Comparison of ENCODE assay signal across 11 cellular contexts in the genomic region with DNA sequence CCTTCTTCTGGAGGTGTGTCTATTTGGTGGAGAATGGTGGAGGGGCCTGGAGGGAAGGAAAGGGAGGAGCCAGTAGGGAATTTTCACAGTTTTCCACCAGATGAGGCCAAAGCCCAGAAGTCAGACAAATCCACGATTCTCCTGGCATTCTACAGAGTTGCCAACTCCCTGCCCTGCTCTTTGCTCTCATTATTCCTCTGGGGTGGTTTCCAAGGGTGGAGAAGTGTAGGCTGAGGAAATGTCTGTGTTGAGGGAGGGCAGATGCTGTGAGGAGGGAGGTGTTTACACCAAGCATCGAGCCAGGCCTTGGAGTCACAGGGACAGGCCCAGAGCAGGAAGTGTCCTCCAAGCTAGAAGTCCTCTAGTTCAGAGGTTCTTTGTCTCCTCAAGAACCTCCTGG.
A peak's percentile ranks its signal among the peaks of the same experiment; 100 is the strongest.
DNase-seq lines count a peak whose midpoint lies in the region; ATAC-seq and TF ChIP-seq lines count a peak whose summit lies in the region.
"Had no signal": no experiment of that assay in that cellular context is flagged by ENCODE, and none has a peak within 500 bp of the region (broad histone marks: within the 10 kb centered on the region; RNA-seq: fewer than 3 reads in every experiment).

No MANE protein-coding gene starts in this region.

- CTCF ChIA-PET in SK-N-SH (lab: Yijun Ruan, JAX): interaction anchor here (0.8 to 7.6 kb wide), 27 partner anchors 10 to 575 kb away, joined by 3 to 235 read pairs (median 6); a partner anchor contains a TSS

- POLR2A ChIA-PET in SK-N-SH (lab: Yijun Ruan, JAX): no interaction called here

- TF ChIP-seq EP300 in SK-N-SH (IDR thresholded peaks at IDR 0.05; ENCODE audit: borderline replicate concordance in 1 of 2, low read depth in 1 of 2, low read length in 1 of 2): no peak
- no peak for TF ChIP-seq EP300 in upper lobe of left lung (IDR thresholded peaks at IDR 0.05)

- H3F3A ChIP-seq in SK-N-SH (replicated peaks; ENCODE audit: insufficient read depth): no peaks in the 10 kb centered on the region

- ATAC-seq in SK-N-SH treated with all-trans-retinoic acid at 6 μM for 48 hours (no peak), mucosa of descending colon (peak; percentile 90), upper lobe of left lung (ENCODE audit: low FRiP score in 2 of 2) (peak; percentile 4 to 57), GM19397 (IDR thresholded peaks at IDR 0.05; ENCODE audit: unreplicated experiment) (no peak)

- H4K20me1 ChIP-seq in SK-N-SH (ENCODE audit: insufficient read depth): no peaks in the 10 kb centered on the region

- intact Hi-C loops in mucosa of descending colon (cut with DNase I, micrococcal nuclease): loop anchor here (5.0 to 10.0 kb wide), 3 partner anchors 157 to 278 kb away; no protein-coding TSS in a partner anchor

- no peaks in the 10 kb centered on the region for H3K9me2 ChIP-seq in SK-N-SH

- no peaks in the 10 kb centered on the region for H3K27me3 ChIP-seq in SK-N-SH (ENCODE audit: insufficient read depth)
- no peaks in the 10 kb centered on the region for H3K27me3 ChIP-seq in esophagus (ENCODE audit: control insufficient read depth in 1 of 2, insufficient read depth in 2 of 2, low read length in 2 of 2)
- no peaks in the 10 kb centered on the region for H3K27me3 ChIP-seq in upper lobe of left lung

- peaks cover 0 to 2% of the 10 kb centered on the region in 2 experiments; a peak in 1 of 4 replicates for H3K4me1 ChIP-seq in SK-N-SH (ENCODE audit: control insufficient read depth in 1 of 2, insufficient read depth in 2 of 2, low read depth in 1 of 2, low read length in 1 of 2)
- H3K4me1 ChIP-seq in esophagus (ENCODE audit: control insufficient read depth in 2 of 2, insufficient read depth in 2 of 2, low read length in 1 of 2): peaks cover 0 to 10% of the 10 kb centered on the region in 2 donors
- H3K4me1 ChIP-seq in mucosa of descending colon (ENCODE audit: low read depth): peaks cover 12% of the 10 kb centered on the region
- peaks cover 20 to 36% (median 28%) of the 10 kb centered on the region in 4 donors for H3K4me1 ChIP-seq in upper lobe of left lung

- H3K79me2 ChIP-seq in SK-N-SH (ENCODE audit: insufficient read depth): no peaks in the 10 kb centered on the region

- no peak for TF ChIP-seq RAD21 in SK-N-SH (IDR thresholded peaks at IDR 0.05; ENCODE audit: low read length)

- TF ChIP-seq CTCF in SK-N-SH (IDR thresholded peaks at IDR 0.05) (no peak), mucosa of descending colon (IDR thresholded peaks at IDR 0.05) (no peak), upper lobe of left lung (IDR thresholded peaks at IDR 0.05) (no peak)

- no peaks in the 10 kb centered on the region for H3K36me3 ChIP-seq in SK-N-SH (replicated peaks in 1 of 2; ENCODE audit: control insufficient read depth in 1 of 2, insufficient read depth in 2 of 2, low read length in 1 of 2)
- no peaks in the 10 kb centered on the region for H3K36me3 ChIP-seq in esophagus (ENCODE audit: control insufficient read depth in 2 of 2, insufficient read depth in 2 of 2, low read length in 1 of 2)
- no peaks in the 10 kb centered on the region for H3K36me3 ChIP-seq in mucosa of descending colon (ENCODE audit: low read depth)
- H3K36me3 ChIP-seq in upper lobe of left lung: no peaks in the 10 kb centered on the region

- H3K27ac ChIP-seq in SK-N-SH (ENCODE audit: low read depth in 2 of 2, low read length in 1 of 2): no peak overlapping the region
- H3K27ac ChIP-seq in esophagus (ENCODE audit: low read depth in 2 of 2, low read length in 1 of 2): peak overlapping the region; percentile 37 to 67
- H3K27ac ChIP-seq in upper lobe of left lung: peak overlapping the region in 3 of 4 donors; percentile 45 to 72 (median 72)

- H3K4me3 ChIP-seq in SK-N-SH (ENCODE audit: low read depth in 2 of 2, low read length in 1 of 2) (no peak overlapping the region), esophagus (ENCODE audit: low read depth in 1 of 2, low read length in 2 of 2) (no peak overlapping the region), mucosa of descending colon (no peak overlapping the region), upper lobe of left lung (no peak overlapping the region)

- DNase-seq in SK-N-SH (no peak), mucosa of descending colon (peak; percentile 63 to 72 (median 67)), upper lobe of left lung (peak in 1 of 2 donors; percentile 42), NCI-H2107 treated with DMSO at 0.1 percent for 48 hours (lab: John Stamatoyannopoulos, UW; ENCODE audit: unreplicated experiment) (no peak), NCI-H1930 (lab: John Stamatoyannopoulos, UW) (no peak)
- DNase-seq: 8988T; activated CD8-positive, alpha-beta memory T cell treated with anti-CD3 and anti-CD28 coated beads, Interleukin-2, amount 50 U/mL, for 48 hours; islet precursor cell had no signal

- H3K9me3 ChIP-seq in SK-N-SH (no peaks in the 10 kb centered on the region), esophagus (ENCODE audit: control insufficient read depth in 2 of 2, insufficient read depth in 1 of 2, low read depth in 1 of 2, low read length in 1 of 2) (no peaks in the 10 kb centered on the region), mucosa of descending colon (no peaks in the 10 kb centered on the region), upper lobe of left lung (no peaks in the 10 kb centered on the region)

- TF ChIP-seq POLR2A in upper lobe of left lung (IDR thresholded peaks at IDR 0.05): no peak

- H3K9ac ChIP-seq in SK-N-SH: no peak overlapping the region

- H2AFZ ChIP-seq in SK-N-SH (ENCODE audit: low read depth): peak overlapping the region; percentile 33; the same call in 1 of the 2 replicates

- 50% methylated on average over 2 of the region's 2 CpGs for WGBS in SK-N-SH (ENCODE audit: low lambda C conversion rate)
- WGBS in esophagus, 2 donors: 9 to 17% methylated on average over 2 of the region's 2 CpGs
- 27 to 39% methylated on average over 2 of the region's 2 CpGs for WGBS in upper lobe of left lung, 2 donors

- H3K4me2 ChIP-seq in SK-N-SH: no peak overlapping the region

TF ChIP-seq in SK-N-SH, 30 proteins besides CTCF, POLR2A, EP300 and RAD21:
- TF ChIP-seq MEF2A (IDR thresholded peaks at IDR 0.05; ENCODE audit: borderline replicate concordance, low read depth): no peak
- TF ChIP-seq MXI1 (IDR thresholded peaks at IDR 0.05; ENCODE audit: low read depth, low read length): no peak
- no peak for TF ChIP-seq JUND (IDR thresholded peaks at IDR 0.05)
- TF ChIP-seq, protein P1, sequence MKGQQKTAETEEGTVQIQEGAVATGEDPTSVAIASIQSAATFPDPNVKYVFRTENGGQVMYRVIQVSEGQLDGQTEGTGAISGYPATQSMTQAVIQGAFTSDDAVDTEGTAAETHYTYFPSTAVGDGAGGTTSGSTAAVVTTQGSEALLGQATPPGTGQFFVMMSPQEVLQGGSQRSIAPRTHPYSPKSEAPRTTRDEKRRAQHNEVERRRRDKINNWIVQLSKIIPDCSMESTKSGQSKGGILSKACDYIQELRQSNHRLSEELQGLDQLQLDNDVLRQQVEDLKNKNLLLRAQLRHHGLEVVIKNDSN (IDR thresholded peaks at IDR 0.05; ENCODE audit: borderline replicate concordance, low read depth): no peak
- no peak for TF ChIP-seq SMC3 (IDR thresholded peaks at IDR 0.05; ENCODE audit: low read depth, low read length)
- TF ChIP-seq FOXJ3 (CRISPR knock-in tag; IDR thresholded peaks at IDR 0.05): no peak
TF ChIP-seq in SK-N-SH: peak in this region for 0.

TF ChIP-seq in SK-N-SH treated with all-trans-retinoic acid at 6 μM for 48 hours, 23 proteins besides CTCF, POLR2A, EP300 and RAD21:
- TF ChIP-seq OSR1 (CRISPR knock-in tag; IDR thresholded peaks at IDR 0.05): no peak
- no peak for TF ChIP-seq SNAI2 (CRISPR knock-in tag; IDR thresholded peaks at IDR 0.05)

Comparison
In these comparisons a context has a peak if more than half of its experiments do, and no peak if none do; other contexts are left out.
1. DNase-seq: peak in mucosa of descending colon (3 of 3); none in SK-N-SH (single experiment), NCI-H2107 treated with DMSO at 0.1 percent for 48 hours (single experiment) and NCI-H1930 (0 of 2).
2. H3K27ac ChIP-seq: peak in esophagus (2 of 2) and upper lobe of left lung (3 of 4); none in SK-N-SH (0 of 2).
3. ATAC-seq: peak in mucosa of descending colon (single experiment) and upper lobe of left lung (2 of 2); none in SK-N-SH treated with all-trans-retinoic acid at 6 μM for 48 hours (single experiment) and GM19397 (single experiment).